34 cellular contexts compared by ENCODE assay signal in the genomic region with DNA sequence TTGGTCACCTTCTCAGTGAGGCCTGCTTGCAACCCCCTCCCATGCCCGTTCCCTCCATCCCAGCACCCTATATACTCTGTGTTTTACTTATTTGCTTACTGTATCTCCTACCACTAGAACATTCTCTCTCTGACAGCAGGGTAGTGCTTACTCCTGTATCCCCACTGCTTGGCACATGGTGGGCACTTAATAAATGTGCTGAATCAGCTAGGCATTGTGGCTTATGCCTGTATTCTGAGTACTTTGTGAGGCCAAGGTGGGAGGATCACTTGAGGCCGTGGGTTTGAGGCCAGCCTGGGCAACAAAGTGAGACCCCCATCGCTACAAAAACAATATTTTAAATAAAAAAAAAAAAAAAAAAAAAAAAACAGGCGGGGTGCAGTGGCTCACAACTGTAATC. TPM values are rescaled to one million over a fixed set of nuclear protein-coding genes. Genes with fewer than 3 reads are reported as not detected.
"Had no signal": no experiment of that assay in that cellular context is flagged by ENCODE, and none has a peak within 500 bp of the region (broad histone marks: within the 10 kb centered on the region; RNA-seq: fewer than 3 reads in every experiment).

No MANE protein-coding gene starts in this region.

- H3K9me3 Mint-ChIP-seq: activated B cell treated with CpG ODN at 0.5 μM for 24 hours; activated CD8-positive, alpha-beta T cell treated with anti-CD3 and anti-CD28 coated beads for 36 hours; activated naive CD4-positive, alpha-beta T cell treated with anti-CD3 and anti-CD28 coated beads, Interleukin-2, amount 10 ng/mL, durations not matched to agents 7 days and 5 days; activated naive CD8-positive, alpha-beta T cell treated with anti-CD3 and anti-CD28 coated beads, Interleukin-2, amount 50 U/mL, for 24 hours; activated T-cell treated with anti-CD3 and anti-CD28 coated beads, Interleukin-2, amount 50 U/mL, for 72 hours; activated T-helper 2 cell treated with anti-CD3 and anti-CD28 coated beads, Interferon-gamma antibody, Interleukin-2, Interleukin-4, amounts not matched to agents 10 μg/mL and 5 μg/mL and 100 μg/mL, durations not matched to agents 14 hours and 24 hours and 36 hours; T-cell had no signal

- H3K36me3 Mint-ChIP-seq: activated naive CD8-positive, alpha-beta T cell; T-cell had no signal

- H3K27ac ChIP-seq: brain microvascular endothelial cell, Peyer's patch, RWPE1, VCaP had no signal

- DNase-seq: activated B cell treated with CpG ODN at 0.5 μM for 24 hours; activated CD4-positive, alpha-beta T cell treated with anti-CD3 and anti-CD28 coated beads for 4 hours; activated CD4-positive, alpha-beta T cell treated with anti-CD3 and anti-CD28 coated beads, Interleukin-2, amount 50 U/mL, for 4 hours; activated CD4-positive, CD25-positive, alpha-beta regulatory T cell treated with anti-CD3 and anti-CD28 coated beads, Interleukin-2, amount 50 U/mL, for 72 hours; activated CD8-positive, alpha-beta T cell treated with anti-CD3 and anti-CD28 coated beads for 36 hours; activated naive CD4-positive, alpha-beta T cell treated with anti-CD3 and anti-CD28 coated beads, Interleukin-2, amount 10 ng/mL, durations not matched to agents 7 days and 5 days; activated naive CD8-positive, alpha-beta T cell treated with anti-CD3 and anti-CD28 coated beads, Interleukin-2, amount 50 U/mL, for 24 hours; activated T-cell treated with anti-CD3 and anti-CD28 coated beads, Interleukin-2, amount 50 U/mL, for 1 hour; activated T-cell treated with anti-CD3 and anti-CD28 coated beads, Interleukin-2, amount 50 U/mL, for 72 hours; anterior cingulate cortex; brain microvascular endothelial cell; central memory CD4-positive, alpha-beta T cell; Karpas-422; KBM-7; NCI-H1105; NCI-H1417 treated with DMSO at 0.1 percent for 48 hours; NCI-H187 treated with DMSO at 0.1 percent for 48 hours; NCI-H2081 treated with DMSO at 0.1 percent for 48 hours; NCI-H345; NCI-H524 treated with DMSO at 0.1 percent for 48 hours; PC-3; Peyer's patch; SIG-M5; T-cell; T-helper 2 cell; T-helper 9 cell had no signal

- H3K27me3 Mint-ChIP-seq: activated B cell treated with CpG ODN at 0.5 μM for 24 hours; activated CD8-positive, alpha-beta T cell treated with anti-CD3 and anti-CD28 coated beads for 36 hours; activated naive CD8-positive, alpha-beta T cell; activated naive CD8-positive, alpha-beta T cell treated with anti-CD3 and anti-CD28 coated beads, Interleukin-2, amount 50 U/mL, for 24 hours; T-cell had no signal

- H3K4me1 ChIP-seq: Peyer's patch had no signal

- ATAC-seq: activated CD8-positive, alpha-beta T cell treated with anti-CD3 and anti-CD28 coated beads for 36 hours; activated naive CD8-positive, alpha-beta T cell treated with anti-CD3 and anti-CD28 coated beads, Interleukin-2, amount 50 U/mL, for 24 hours; activated T-cell treated with anti-CD3 and anti-CD28 coated beads, Interleukin-2, amount 50 U/mL, for 72 hours; PC-3; Right ventricle myocardium inferior; SK-N-SH treated with all-trans-retinoic acid at 6 μM for 48 hours; T-cell had no signal

- H3K9me3 ChIP-seq: Peyer's patch had no signal

- H3K4me3 ChIP-seq: Peyer's patch had no signal

- H3K4me3 Mint-ChIP-seq: activated B cell treated with CpG ODN at 0.5 μM for 24 hours; activated CD8-positive, alpha-beta T cell treated with anti-CD3 and anti-CD28 coated beads for 36 hours; activated naive CD4-positive, alpha-beta T cell treated with anti-CD3 and anti-CD28 coated beads, Interleukin-2, amount 10 ng/mL, durations not matched to agents 7 days and 5 days; activated naive CD8-positive, alpha-beta T cell; activated naive CD8-positive, alpha-beta T cell treated with anti-CD3 and anti-CD28 coated beads, Interleukin-2, amount 50 U/mL, for 24 hours; activated T-cell treated with anti-CD3 and anti-CD28 coated beads, Interleukin-2, amount 50 U/mL, for 72 hours; T-cell had no signal

- H3K27ac Mint-ChIP-seq: activated B cell treated with CpG ODN at 0.5 μM for 24 hours; activated CD8-positive, alpha-beta T cell treated with anti-CD3 and anti-CD28 coated beads for 36 hours; activated naive CD4-positive, alpha-beta T cell treated with anti-CD3 and anti-CD28 coated beads, Interleukin-2, amount 10 ng/mL, durations not matched to agents 7 days and 5 days; activated naive CD8-positive, alpha-beta T cell treated with anti-CD3 and anti-CD28 coated beads, Interleukin-2, amount 50 U/mL, for 24 hours; activated T-cell treated with anti-CD3 and anti-CD28 coated beads, Interleukin-2, amount 50 U/mL, for 72 hours; activated T-helper 2 cell treated with anti-CD3 and anti-CD28 coated beads, Interferon-gamma antibody, Interleukin-2, Interleukin-4, amounts not matched to agents 10 μg/mL and 5 μg/mL and 100 μg/mL, durations not matched to agents 14 hours and 24 hours and 36 hours had no signal

RNA-seq across cellular contexts. Expression of a gene that starts 52.0 kb away (rescaled TPM):
- total RNA-seq: activated B cell treated with CpG ODN at 0.5 μM for 24 hours; activated CD8-positive, alpha-beta memory T cell treated with anti-CD3 and anti-CD28 coated beads for 36 hours; activated CD8-positive, alpha-beta T cell treated with anti-CD3 and anti-CD28 coated beads for 36 hours; activated T-cell treated with anti-CD3 and anti-CD28 coated beads, Interleukin-2, amount 50 U/mL, for 72 hours; activated T-helper 2 cell treated with anti-CD3 and anti-CD28 coated beads, Interferon-gamma antibody, Interleukin-2, Interleukin-4, amounts not matched to agents 10 μg/mL and 5 μg/mL and 100 μg/mL, durations not matched to agents 14 hours and 24 hours and 36 hours; NCI-H460; Right ventricle myocardium inferior had no signal
